2 cellular contexts compared by ENCODE assay signal in the genomic region with DNA sequence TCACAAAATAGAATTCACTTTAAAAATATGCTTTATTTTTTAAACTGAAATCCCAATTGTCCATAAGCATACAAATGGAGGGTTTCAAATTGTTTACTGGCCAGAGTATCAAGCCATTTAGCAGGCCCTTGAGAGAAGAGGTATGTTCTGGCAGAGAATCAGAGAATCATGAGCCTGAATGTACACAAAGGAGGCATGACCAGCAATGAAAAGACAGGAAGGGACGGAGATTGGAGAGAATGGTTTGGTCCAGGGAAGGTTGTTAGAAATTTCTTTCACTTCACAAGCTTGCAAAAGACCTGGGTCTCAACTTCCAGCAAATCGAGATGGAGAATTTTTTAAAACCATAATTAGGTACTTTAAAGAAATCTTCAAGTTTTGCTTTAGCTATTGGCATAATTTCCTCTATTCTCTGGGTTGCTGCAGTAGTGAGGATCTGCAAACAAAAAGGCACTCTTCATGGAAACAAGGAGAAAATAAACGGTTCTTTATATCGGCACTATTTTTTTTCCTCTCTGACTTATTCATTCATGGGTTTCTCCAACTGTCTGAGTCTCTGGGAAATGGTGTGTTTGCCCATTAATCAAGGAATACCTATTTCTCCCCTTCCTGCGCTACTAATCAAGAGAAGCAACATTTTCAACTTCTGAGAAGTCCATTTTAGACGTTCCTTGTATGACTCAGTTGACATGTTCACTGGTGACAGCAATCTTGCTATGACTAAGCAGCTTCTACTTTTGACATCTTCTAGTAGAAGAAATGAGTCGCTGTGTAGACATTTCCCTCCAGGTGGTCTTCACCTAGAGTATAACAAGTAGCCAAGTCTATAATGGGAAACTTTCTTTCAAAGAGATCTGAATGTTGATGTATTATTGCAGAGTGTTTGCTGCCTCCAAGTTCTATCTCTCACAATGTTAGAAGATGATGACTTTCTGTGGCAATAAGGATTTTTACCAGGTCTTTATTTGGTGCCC.
TF ChIP-seq lines count a peak whose summit lies in the region.

No MANE protein-coding gene starts in this region.

TF ChIP-seq in HepG2, 621 proteins besides CTCF, POLR2A, EP300 and RAD21:
- TF ChIP-seq, protein P1, sequence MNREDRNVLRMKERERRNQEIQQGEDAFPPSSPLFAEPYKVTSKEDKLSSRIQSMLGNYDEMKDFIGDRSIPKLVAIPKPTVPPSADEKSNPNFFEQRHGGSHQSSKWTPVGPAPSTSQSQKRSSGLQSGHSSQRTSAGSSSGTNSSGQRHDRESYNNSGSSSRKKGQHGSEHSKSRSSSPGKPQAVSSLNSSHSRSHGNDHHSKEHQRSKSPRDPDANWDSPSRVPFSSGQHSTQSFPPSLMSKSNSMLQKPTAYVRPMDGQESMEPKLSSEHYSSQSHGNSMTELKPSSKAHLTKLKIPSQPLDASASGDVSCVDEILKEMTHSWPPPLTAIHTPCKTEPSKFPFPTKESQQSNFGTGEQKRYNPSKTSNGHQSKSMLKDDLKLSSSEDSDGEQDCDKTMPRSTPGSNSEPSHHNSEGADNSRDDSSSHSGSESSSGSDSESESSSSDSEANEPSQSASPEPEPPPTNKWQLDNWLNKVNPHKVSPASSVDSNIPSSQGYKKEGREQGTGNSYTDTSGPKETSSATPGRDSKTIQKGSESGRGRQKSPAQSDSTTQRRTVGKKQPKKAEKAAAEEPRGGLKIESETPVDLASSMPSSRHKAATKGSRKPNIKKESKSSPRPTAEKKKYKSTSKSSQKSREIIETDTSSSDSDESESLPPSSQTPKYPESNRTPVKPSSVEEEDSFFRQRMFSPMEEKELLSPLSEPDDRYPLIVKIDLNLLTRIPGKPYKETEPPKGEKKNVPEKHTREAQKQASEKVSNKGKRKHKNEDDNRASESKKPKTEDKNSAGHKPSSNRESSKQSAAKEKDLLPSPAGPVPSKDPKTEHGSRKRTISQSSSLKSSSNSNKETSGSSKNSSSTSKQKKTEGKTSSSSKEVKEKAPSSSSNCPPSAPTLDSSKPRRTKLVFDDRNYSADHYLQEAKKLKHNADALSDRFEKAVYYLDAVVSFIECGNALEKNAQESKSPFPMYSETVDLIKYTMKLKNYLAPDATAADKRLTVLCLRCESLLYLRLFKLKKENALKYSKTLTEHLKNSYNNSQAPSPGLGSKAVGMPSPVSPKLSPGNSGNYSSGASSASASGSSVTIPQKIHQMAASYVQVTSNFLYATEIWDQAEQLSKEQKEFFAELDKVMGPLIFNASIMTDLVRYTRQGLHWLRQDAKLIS (CRISPR knock-in tag; IDR thresholded peaks at IDR 0.05), result no peak
- TF ChIP-seq KLF15 (CRISPR knock-in tag; IDR thresholded peaks at IDR 0.05; ENCODE audit: borderline replicate concordance) (no peak), PHF21A (CRISPR knock-in tag; IDR thresholded peaks at IDR 0.05) (no peak)
TF ChIP-seq in HepG2: peak in this region for 0.

TF ChIP-seq in HEK293T, 16 proteins besides CTCF, POLR2A, EP300 and RAD21 (continued from another document):
- no peak for TF ChIP-seq CTBP1 (IDR thresholded peaks at IDR 0.05; ENCODE audit: borderline replicate concordance)
- no peak for TF ChIP-seq PKNOX1 (IDR thresholded peaks at IDR 0.05)
- TF ChIP-seq SUZ12 (IDR thresholded peaks at IDR 0.05), result no peak
- TF ChIP-seq ARNT (IDR thresholded peaks at IDR 0.05), result no peak
- TF ChIP-seq ZNF384 (IDR thresholded peaks at IDR 0.05), result no peak
- TF ChIP-seq LEF1 (IDR thresholded peaks at IDR 0.05; ENCODE audit: borderline replicate concordance), result no peak
